8 cellular contexts compared by ENCODE assay signal in the genomic region with DNA sequence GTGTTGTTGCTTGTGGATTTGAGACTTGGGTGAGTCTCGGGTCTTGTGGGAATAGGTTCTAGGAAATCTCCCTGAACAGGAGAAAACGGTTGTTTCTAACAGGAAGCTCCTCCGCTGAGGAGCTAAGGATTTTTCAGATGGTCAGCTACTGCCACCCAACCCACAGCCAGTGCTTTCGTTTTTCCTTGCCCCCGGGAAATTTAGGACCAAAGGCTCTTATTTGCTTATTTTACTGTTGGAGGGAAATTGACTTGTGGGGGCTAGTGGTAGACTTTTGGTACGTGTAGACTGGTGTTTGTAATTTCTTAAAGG. TPM values are rescaled to one million over a fixed set of nuclear protein-coding genes. Genes with fewer than 3 reads are reported as not detected.
DNase-seq lines count a peak whose midpoint lies in the region; ATAC-seq and TF ChIP-seq lines count a peak whose summit lies in the region.

No MANE protein-coding gene starts in this region.

- peaks cover 10% of the 10 kb centered on the region for H3K4me1 ChIP-seq in neural progenitor cell

- H3K4me3 ChIP-seq in SK-N-MC (peak overlapping the region; percentile 86), fibroblast of pulmonary artery (replicated peaks; ENCODE audit: low read depth, low read length) (peak overlapping the region; percentile 89), neural progenitor cell (peak overlapping the region; percentile 64)

- H3F3A ChIP-seq in neural progenitor cell (ENCODE audit: low read depth), result peaks cover 27% of the 10 kb centered on the region

- H3K36me3 Mint-ChIP-seq in neural progenitor cell, result no peaks in the 10 kb centered on the region

- H3K36me3 ChIP-seq in SK-N-MC (ENCODE audit: insufficient read depth, low read length) (no peaks in the 10 kb centered on the region), neural progenitor cell (no peaks in the 10 kb centered on the region)

- H3K4me2 ChIP-seq in neural progenitor cell, result peak overlapping the region; percentile 91

- no peaks in the 10 kb centered on the region for H3K9me3 Mint-ChIP-seq in neural progenitor cell

- H4K20me1 ChIP-seq in neural progenitor cell (ENCODE audit: low read depth), result no peaks in the 10 kb centered on the region

- peaks cover 2% of the 10 kb centered on the region for H3K27me3 Mint-ChIP-seq in neural progenitor cell (ENCODE audit: insufficient read depth, low read depth)

- H3K4me1 Mint-ChIP-seq in neural progenitor cell, result peaks cover 22% of the 10 kb centered on the region

- peak; percentile 5 for ATAC-seq in GM21381 (IDR thresholded peaks at IDR 0.05; ENCODE audit: unreplicated experiment)
- ATAC-seq in GM18505 (IDR thresholded peaks at IDR 0.05; ENCODE audit: unreplicated experiment), result no peak
- no peak for ATAC-seq in GM21367 (IDR thresholded peaks at IDR 0.05; ENCODE audit: unreplicated experiment)
- ATAC-seq in HG03196 (IDR thresholded peaks at IDR 0.05; ENCODE audit: unreplicated experiment), result no peak
- no peak for ATAC-seq in GM21619 (IDR thresholded peaks at IDR 0.05; ENCODE audit: unreplicated experiment)

- DNase-seq in SK-N-MC (ENCODE audit: low read depth, low spot score) (no peak), fibroblast of pulmonary artery (ENCODE audit: low read depth) (peak; percentile 58), neural progenitor cell (ENCODE audit: low spot score) (no peak)

- TF ChIP-seq POLR2A in GM18505 (IDR thresholded peaks at IDR 0.05; ENCODE audit: borderline replicate concordance, extremely low read depth, insufficient read depth, insufficient read length), result no peak

- no peaks in the 10 kb centered on the region for H3K27me3 ChIP-seq in neural progenitor cell

- TF ChIP-seq CTCF in fibroblast of pulmonary artery (IDR thresholded peaks at IDR 0.05; ENCODE audit: low read length, missing control alignments) (no peak), neural progenitor cell (IDR thresholded peaks at IDR 0.05) (no peak)

- H2AFZ ChIP-seq in neural progenitor cell (replicated peaks), result peak overlapping the region; percentile 92

- H3K9me3 ChIP-seq in SK-N-MC (ENCODE audit: low read depth, low read length), result no peaks in the 10 kb centered on the region
- H3K9me3 ChIP-seq in neural progenitor cell (ENCODE audit: low read depth), result no peaks in the 10 kb centered on the region

- H3K9ac ChIP-seq in SK-N-MC (ENCODE audit: insufficient read length), result peak overlapping the region; percentile 61
- H3K9ac ChIP-seq in neural progenitor cell, result no peak overlapping the region

- H3K27ac Mint-ChIP-seq in neural progenitor cell, result peak overlapping the region; percentile 98

- H3K27ac ChIP-seq in SK-N-MC (no peak overlapping the region), neural progenitor cell (no peak overlapping the region)

- peak overlapping the region; percentile 100 for H3K4me3 Mint-ChIP-seq in neural progenitor cell

- peaks cover 21% of the 10 kb centered on the region for H3K79me2 ChIP-seq in neural progenitor cell (ENCODE audit: low read depth)

RNA-seq across cellular contexts. Expression of gene SNX7, which starts 0.8 kb away (rescaled TPM):
- total RNA-seq in neural progenitor cell (ENCODE audit: low replicate concordance), result 33.9 and 46.7 TPM in 2 replicates
